32 cellular contexts compared by ENCODE assay signal in genomic region chr10:111208951-111209350, GRCh38.
"Had no signal": no experiment of that assay in that cellular context is flagged by ENCODE, and none has a peak within 500 bp of the region (broad histone marks: within the 10 kb centered on the region; RNA-seq: fewer than 3 reads in every experiment).

No MANE protein-coding gene starts in this region.

- H3K9ac ChIP-seq: KMS-11 had no signal

- DNase-seq: Karpas-422, Kasumi-1, KBM-7, KG1, MM.1S, MV-4-11, NCI-H1048, NCI-H1092, NCI-H1092 treated with DMSO at 0.1 percent for 48 hours, NCI-H1105, NCI-H1105 treated with DMSO at 0.1 percent for 48 hours, NCI-H1417, NCI-H1417 treated with DMSO at 0.1 percent for 48 hours, NCI-H1436, NCI-H1436 treated with DMSO at 0.1 percent for 48 hours, NCI-H146, NCI-H187, NCI-H187 treated with DMSO at 0.1 percent for 48 hours, NCI-H1930, NCI-H2029, NCI-H2029 treated with DMSO at 0.1 percent for 48 hours, NCI-H2081, NCI-H2081 treated with DMSO at 0.1 percent for 48 hours, NCI-H2107, NCI-H2171, NCI-H2171 treated with DMSO at 0.1 percent for 48 hours, NCI-H2227 treated with DMSO at 0.1 percent for 48 hours, NCI-H226, NCI-H345, NCI-H510A had no signal

- H3K36me3 ChIP-seq: MG63 had no signal

- H3K9me3 ChIP-seq: MG63 had no signal

- H3K4me3 ChIP-seq: MG63 had no signal

- H3K27me3 ChIP-seq: MG63 had no signal

- H3K4me2 ChIP-seq: KMS-11 had no signal

- H3K27ac ChIP-seq: KMS-11 had no signal
